9 cellular contexts compared by ENCODE assay signal in the genomic region with DNA sequence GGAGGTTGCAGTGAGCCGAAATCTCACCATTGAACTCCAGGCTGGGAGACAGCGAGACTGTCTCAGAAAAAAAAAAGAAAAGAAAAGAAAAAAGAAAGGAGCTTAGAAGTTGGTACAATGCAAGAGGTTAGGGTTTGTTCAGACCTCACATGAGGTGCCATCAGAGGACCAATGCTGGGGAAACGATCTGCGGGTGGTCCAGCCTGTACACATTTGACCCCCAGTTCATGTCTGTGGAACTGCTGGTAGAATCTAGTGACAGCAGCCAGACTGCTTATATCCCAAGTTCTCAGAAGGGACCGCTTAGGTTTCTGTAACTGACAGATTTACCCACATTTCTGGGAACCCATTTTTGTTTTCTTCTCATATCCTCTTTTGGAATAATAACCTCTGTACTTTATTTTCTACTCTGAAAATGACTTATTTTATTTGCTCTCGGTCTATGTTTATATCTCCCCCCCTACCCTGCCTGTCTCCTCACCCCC. TPM values are rescaled to one million over a fixed set of nuclear protein-coding genes. Genes with fewer than 3 reads are reported as not detected.
DNase-seq lines count a peak whose midpoint lies in the region; ATAC-seq and TF ChIP-seq lines count a peak whose summit lies in the region.
"Had no signal": no experiment of that assay in that cellular context is flagged by ENCODE, and none has a peak within 500 bp of the region (broad histone marks: within the 10 kb centered on the region; RNA-seq: fewer than 3 reads in every experiment).

No MANE protein-coding gene starts in this region.

- H3K9me3 ChIP-seq in tibial nerve, result no peaks in the 10 kb centered on the region

- no peak for TF ChIP-seq POLR2A in tibial nerve (IDR thresholded peaks at IDR 0.05)

- H3K4me3 ChIP-seq in tibial nerve, result peak overlapping the region in 3 of 4 donors; percentile 73 to 92 (median 83)

- H3K27me3 ChIP-seq in layer of hippocampus (ENCODE audit: control insufficient read depth, insufficient read depth, low read length), result no peaks in the 10 kb centered on the region
- H3K27me3 ChIP-seq in tibial nerve, result no peaks in the 10 kb centered on the region

- peak overlapping the region; percentile 100 for H3K27ac Mint-ChIP-seq in activated naive CD4-positive, alpha-beta T cell treated with anti-CD3 and anti-CD28 coated beads for 36 hours
- peak overlapping the region; percentile 97 to 99 for H3K27ac Mint-ChIP-seq in activated naive CD4-positive, alpha-beta T cell treated with anti-CD3 and anti-CD28 coated beads, Interleukin-2, amount 50 U/mL, for 72 hours

- no peak for DNase-seq in activated naive CD4-positive, alpha-beta T cell treated with anti-CD3 and anti-CD28 coated beads for 36 hours
- DNase-seq in activated naive CD4-positive, alpha-beta T cell treated with anti-CD3 and anti-CD28 coated beads, Interleukin-2, amount 50 U/mL, for 16 hours, result no peak
- DNase-seq in activated naive CD4-positive, alpha-beta T cell treated with anti-CD3 and anti-CD28 coated beads, Interleukin-2, amount 50 U/mL, for 72 hours (ENCODE audit: low spot score in 2 of 2), result no peak
- DNase-seq in tibial nerve (ENCODE audit: low spot score in 2 of 2) (no peak), NCI-H2171 treated with DMSO at 0.1 percent for 48 hours (lab: John Stamatoyannopoulos, UW) (no peak), SIG-M5 (lab: John Stamatoyannopoulos, UW) (no peak)
- DNase-seq in stimulated activated CD4-positive, alpha-beta T cell treated with anti-CD3 and anti-CD28 coated beads, Interleukin-1b, Interleukin-23, amount 100 ng/mL, for 48 hours, result no peak

- no peak for TF ChIP-seq EP300 in tibial nerve (IDR thresholded peaks at IDR 0.05)

- H3K36me3 Mint-ChIP-seq in activated naive CD4-positive, alpha-beta T cell treated with anti-CD3 and anti-CD28 coated beads for 36 hours (ENCODE audit: low read depth), result peaks cover 81% of the 10 kb centered on the region
- peaks cover 82 to 86% of the 10 kb centered on the region in 2 donors for H3K36me3 Mint-ChIP-seq in activated naive CD4-positive, alpha-beta T cell treated with anti-CD3 and anti-CD28 coated beads, Interleukin-2, amount 50 U/mL, for 72 hours

- peaks cover 18% of the 10 kb centered on the region for H3K4me1 Mint-ChIP-seq in activated naive CD4-positive, alpha-beta T cell treated with anti-CD3 and anti-CD28 coated beads for 36 hours (ENCODE audit: low read depth)

- intact Hi-C loops in activated naive CD4-positive, alpha-beta T cell treated with anti-CD3 and anti-CD28 coated beads for 36 hours (cut with micrococcal nuclease), result loop anchor here (1.0 to 2.0 kb wide), 7 partner anchors 36 to 405 kb away; partner anchors contain the start of genes GNL1, MDC1, MRPS18B and PPP1R10

- peaks cover 0 to 78% (median 54%) of the 10 kb centered on the region in 4 donors for H3K4me1 ChIP-seq in tibial nerve

- no peak for TF ChIP-seq CTCF in tibial nerve (IDR thresholded peaks at IDR 0.05)

- WGBS in tibial nerve, 2 donors, result 28 to 38% methylated on average over 6 of the region's 6 CpGs

- no peaks in the 10 kb centered on the region for H3K9me3 Mint-ChIP-seq in activated naive CD4-positive, alpha-beta T cell treated with anti-CD3 and anti-CD28 coated beads for 36 hours
- no peaks in the 10 kb centered on the region for H3K9me3 Mint-ChIP-seq in activated naive CD4-positive, alpha-beta T cell treated with anti-CD3 and anti-CD28 coated beads, Interleukin-2, amount 50 U/mL, for 72 hours

- H3K27ac ChIP-seq in layer of hippocampus (ENCODE audit: low read depth, low read length) (peak overlapping the region; percentile 92), tibial nerve (peak overlapping the region; percentile 97 to 99 (median 98))

- H3K4me3 Mint-ChIP-seq in activated naive CD4-positive, alpha-beta T cell treated with anti-CD3 and anti-CD28 coated beads for 36 hours, result peak overlapping the region; percentile 96

- CTCF ChIA-PET in activated naive CD4-positive, alpha-beta T cell treated with anti-CD3 and anti-CD28 coated beads for 36 hours (lab: Charles Lee), result interaction anchor here (0.6 to 13.4 kb wide), 10 partner anchors 9 to 198 kb away, joined by 3 to 346 read pairs (median 4); partner anchors contain the start of genes DHX16, MDC1, NRM and TUBB

- H3K27me3 Mint-ChIP-seq in activated naive CD4-positive, alpha-beta T cell treated with anti-CD3 and anti-CD28 coated beads for 36 hours (ENCODE audit: low read depth), result no peaks in the 10 kb centered on the region
- H3K27me3 Mint-ChIP-seq: progenitor cell of endocrine pancreas had no signal

- ATAC-seq in activated naive CD4-positive, alpha-beta T cell treated with anti-CD3 and anti-CD28 coated beads, Interleukin-2, amount 50 U/mL, for 72 hours, result peak in 1 of 2 donors; percentile 2

- H3K36me3 ChIP-seq in tibial nerve, result peaks cover 3 to 38% (median 9%) of the 10 kb centered on the region in 3 donors

RNA-seq across cellular contexts. Expression of gene PPP1R18, which starts 4.7 kb away (rescaled TPM):
- total RNA-seq in activated naive CD4-positive, alpha-beta T cell treated with anti-CD3 and anti-CD28 coated beads for 36 hours, result 100 to 1,000 TPM; 112 to 115 TPM
- total RNA-seq in activated naive CD4-positive, alpha-beta T cell treated with anti-CD3 and anti-CD28 coated beads, Interleukin-2, amount 50 U/mL, for 72 hours, result 100 to 1,000 TPM; 184 to 274 TPM
- total RNA-seq in tibial nerve, result 10 to 100 TPM; 26.6 to 48.0 (median 35.5) TPM

RNA-seq across cellular contexts. Expression of gene DHX16, which starts 8.9 kb away (rescaled TPM):
- 10 to 100 TPM; 25.7 to 27.7 TPM for total RNA-seq in activated naive CD4-positive, alpha-beta T cell treated with anti-CD3 and anti-CD28 coated beads for 36 hours
- 10 to 100 TPM; 31.7 to 37.5 TPM for total RNA-seq in activated naive CD4-positive, alpha-beta T cell treated with anti-CD3 and anti-CD28 coated beads, Interleukin-2, amount 50 U/mL, for 72 hours
- 10 to 100 TPM; 22.7 to 40.2 (median 29.2) TPM for total RNA-seq in tibial nerve

RNA-seq across cellular contexts. Expression of gene NRM, which starts 9.0 kb away (rescaled TPM):
- total RNA-seq in activated naive CD4-positive, alpha-beta T cell treated with anti-CD3 and anti-CD28 coated beads for 36 hours, result 10 to 100 TPM; 31.0 to 32.0 TPM
- 10 to 100 TPM; 35.7 to 53.5 TPM for total RNA-seq in activated naive CD4-positive, alpha-beta T cell treated with anti-CD3 and anti-CD28 coated beads, Interleukin-2, amount 50 U/mL, for 72 hours
- 10 to 100 TPM in 1 of 4 donors, 1 to 10 TPM in 3; 6.0 to 13.3 (median 6.9) TPM for total RNA-seq in tibial nerve

RNA-seq across cellular contexts. Expression of gene C6orf136, which starts 34.8 kb away (rescaled TPM):
- total RNA-seq in activated naive CD4-positive, alpha-beta T cell treated with anti-CD3 and anti-CD28 coated beads for 36 hours, result 10 to 100 TPM; 33.6 TPM
- total RNA-seq in activated naive CD4-positive, alpha-beta T cell treated with anti-CD3 and anti-CD28 coated beads, Interleukin-2, amount 50 U/mL, for 72 hours, result 10 to 100 TPM; 20.5 to 81.5 TPM
- total RNA-seq in tibial nerve, result 10 to 100 TPM; 13.5 to 21.4 (median 20.7) TPM

RNA-seq across cellular contexts. Expression of gene MDC1, which starts 35.3 kb away (rescaled TPM):
- 10 to 100 TPM; 84.1 to 84.8 TPM for total RNA-seq in activated naive CD4-positive, alpha-beta T cell treated with anti-CD3 and anti-CD28 coated beads for 36 hours
- 100 to 1,000 TPM in 1 of 2 donors, 10 to 100 TPM in 1; 84.2 to 127 TPM for total RNA-seq in activated naive CD4-positive, alpha-beta T cell treated with anti-CD3 and anti-CD28 coated beads, Interleukin-2, amount 50 U/mL, for 72 hours
- 10 to 100 TPM; 21.3 to 36.0 (median 26.2) TPM for total RNA-seq in tibial nerve
